16 cellular contexts compared by ENCODE assay signal in genomic region chr1:230322421-230322756, GRCh38.
DNase-seq lines count a peak whose midpoint lies in the region; ATAC-seq and TF ChIP-seq lines count a peak whose summit lies in the region.
"Had no signal": no experiment of that assay in that cellular context is flagged by ENCODE, and none has a peak within 500 bp of the region (broad histone marks: within the 10 kb centered on the region; RNA-seq: fewer than 3 reads in every experiment).

No MANE protein-coding gene starts in this region.

- H3K27me3 ChIP-seq in psoas muscle (ENCODE audit: insufficient read depth in 3 of 3, low read length in 2 of 3): no peaks in the 10 kb centered on the region
- H3K27me3 ChIP-seq: BLaER1 treated with 17β-estradiol and CSF1 and Interleukin-3, amounts not matched to agents 10 nM and 100 nM had no signal

- 31 to 59% (median 45%) methylated on average over 15 of the region's 15 CpGs for WGBS in psoas muscle, 3 donors

- no peak overlapping the region for H3K4me3 ChIP-seq in psoas muscle
- H3K4me3 ChIP-seq: BLaER1 treated with 17β-estradiol and CSF1 and Interleukin-3, amounts not matched to agents 10 nM and 100 nM had no signal

- TF ChIP-seq CTCF in psoas muscle (IDR thresholded peaks at IDR 0.05): no peak

- H3K27ac ChIP-seq in psoas muscle: peak overlapping the region; percentile 84
- H3K27ac ChIP-seq: BLaER1 treated with 17β-estradiol and CSF1 and Interleukin-3, amounts not matched to agents 10 nM and 100 nM had no signal

- H3K9me3 ChIP-seq in psoas muscle: no peaks in the 10 kb centered on the region
- H3K9me3 ChIP-seq: BLaER1 treated with 17β-estradiol and CSF1 and Interleukin-3, amounts not matched to agents 10 nM and 100 nM had no signal

- ATAC-seq in Right ventricle myocardium superior (ENCODE audit: poor library complexity) (peak; percentile 29), left ventricle myocardium superior (peak; percentile 23), psoas muscle (peak; percentile 9 to 15 (median 14)), HG03571 (IDR thresholded peaks at IDR 0.05; ENCODE audit: unreplicated experiment) (no peak)

- H3K4me1 ChIP-seq in psoas muscle: peaks cover 33% of the 10 kb centered on the region

- DNase-seq in Right ventricle myocardium superior: no peak
- DNase-seq in cardiac septum (ENCODE audit: low spot score): no peak
- DNase-seq in left ventricle myocardium superior: no peak
- no peak for DNase-seq in psoas muscle
- no peak for DNase-seq in DMS153 treated with DMSO at 0.1 percent for 48 hours (lab: John Stamatoyannopoulos, UW; ENCODE audit: unreplicated experiment)
- DNase-seq in activated CD4-positive, CD25-positive, alpha-beta regulatory T cell (lab: John Stamatoyannopoulos, UW): no peak
- DNase-seq: 8988T; ACHN; CD4-positive, alpha-beta T cell; DMS153; DND-41; GDM1; GOT3; H9 had no signal

- intact Hi-C loops in Right ventricle myocardium superior (cut with DNase I) (no loop called here), cardiac septum (cut with DNase I) (no loop called here), left ventricle myocardium superior (cut with micrococcal nuclease) (no loop called here), psoas muscle (cut with DNase I) (no loop called here)

- no peaks in the 10 kb centered on the region for H3K36me3 ChIP-seq in psoas muscle (ENCODE audit: insufficient read depth in 1 of 2, low read depth in 1 of 2)
